Comparison of ENCODE assay signal across 1 cellular context in the genomic region with DNA sequence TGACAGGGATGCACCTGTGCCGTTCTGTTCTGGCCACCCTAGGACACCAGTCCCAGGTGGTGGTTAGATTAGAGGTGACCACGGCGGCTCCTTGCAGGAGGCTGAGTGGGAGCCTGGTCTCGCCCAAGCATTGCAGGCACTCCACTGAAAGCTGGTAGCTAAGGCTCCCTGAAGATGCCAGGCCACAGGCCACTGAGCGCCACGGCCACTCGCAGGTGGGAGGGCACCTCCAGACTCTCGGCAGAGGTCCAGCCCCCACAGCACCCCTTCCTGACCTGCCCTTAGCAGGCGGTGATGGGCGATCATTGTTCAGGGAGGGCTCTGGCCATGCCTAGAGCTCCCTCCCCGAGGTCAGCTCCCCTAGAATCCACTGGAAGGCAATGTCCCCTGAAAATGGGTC.
TF ChIP-seq lines count a peak whose summit lies in the region.

No MANE protein-coding gene starts in this region.

TF ChIP-seq in H1, 55 proteins besides CTCF, POLR2A, EP300 and RAD21:
- TF ChIP-seq TCF12 (IDR thresholded peaks at IDR 0.05; ENCODE audit: low read depth, low read length) = no peak
- no peak for TF ChIP-seq CEBPB (IDR thresholded peaks at IDR 0.05; ENCODE audit: low read depth, low read length)
- TF ChIP-seq ASH2L (IDR thresholded peaks at IDR 0.05; ENCODE audit: low read length) = no peak
